ENCODE assay signal across 8 cellular contexts in the genomic region with DNA sequence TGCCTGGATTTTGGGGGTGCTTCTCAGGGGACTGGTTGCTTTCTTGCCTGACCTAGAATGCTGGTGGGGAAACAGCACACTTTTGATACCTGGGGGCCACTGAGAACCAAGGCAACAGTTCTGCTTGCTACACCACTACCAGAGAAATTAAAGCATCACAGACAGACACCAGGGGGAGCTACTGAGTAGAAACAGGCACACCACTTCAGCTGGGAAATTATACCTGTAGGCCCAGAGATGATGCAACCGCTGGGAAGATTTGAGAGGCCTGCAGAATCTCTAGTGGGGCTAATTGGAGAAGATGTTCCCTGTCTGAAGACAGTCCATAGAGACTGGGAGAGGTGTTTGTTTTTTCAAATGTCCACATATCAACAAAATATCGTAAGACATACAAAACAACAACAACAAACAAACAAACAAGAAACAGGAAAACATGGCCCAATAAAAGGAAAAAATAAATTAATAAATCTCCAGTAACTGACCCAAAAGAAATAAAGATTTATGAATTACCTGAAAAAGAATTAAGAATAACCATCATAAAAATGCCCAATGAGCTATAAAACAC.
A peak's percentile ranks its signal among the peaks of the same experiment; 100 is the strongest.
DNase-seq lines count a peak whose midpoint lies in the region; ATAC-seq, FAIRE-seq and TF ChIP-seq lines count a peak whose summit lies in the region.

No MANE protein-coding gene starts in this region.

- TF ChIP-seq POLR2A in body of pancreas (IDR thresholded peaks at IDR 0.05), result no peak

- H3K4me3 ChIP-seq in BJ (ENCODE audit: low read depth, low read length) (no peak overlapping the region), OCI-LY3 (ENCODE audit: low read length) (no peak overlapping the region), body of pancreas (no peak overlapping the region), kidney (ENCODE audit: low read length in 2 of 2) (no peak overlapping the region)
- H3K4me3 ChIP-seq in Jurkat, Clone E6-1 (ENCODE audit: low read length), result no peak overlapping the region

- H3K27ac ChIP-seq in OCI-LY3 (ENCODE audit: low read length) (no peak overlapping the region), body of pancreas (no peak overlapping the region), kidney (ENCODE audit: low read depth in 2 of 2, low read length in 2 of 2) (no peak overlapping the region)

- H3K27me3 ChIP-seq in BJ (ENCODE audit: control insufficient read depth, insufficient read depth, low read length) (no peaks in the 10 kb centered on the region), OCI-LY3 (ENCODE audit: low read depth, low read length) (0 out of 2 replicates have a peak, but pooled peaks cover 6% of the 10 kb centered on the region), body of pancreas (no peaks in the 10 kb centered on the region)

- H3K9me3 ChIP-seq in OCI-LY3 (ENCODE audit: insufficient read depth, low read length) (no peaks in the 10 kb centered on the region), body of pancreas (no peaks in the 10 kb centered on the region), kidney (ENCODE audit: control insufficient read depth in 1 of 2, low read length in 2 of 2) (no peaks in the 10 kb centered on the region)

- H3K9ac ChIP-seq in OCI-LY3 (ENCODE audit: low read length), result no peak overlapping the region
- H3K9ac ChIP-seq in kidney (ENCODE audit: low read length in 2 of 2), result no peak overlapping the region

- H3K4me2 ChIP-seq in OCI-LY3 (ENCODE audit: low read length), result 0 out of 2 replicates have a peak overlapping the region, but pooled peaks have one; percentile 23

- H3K36me3 ChIP-seq in BJ (ENCODE audit: control insufficient read depth, insufficient read depth, low read length) (no peaks in the 10 kb centered on the region), OCI-LY3 (replicated peaks; ENCODE audit: low read depth, low read length) (no peaks in the 10 kb centered on the region), body of pancreas (replicated peaks in 1 of 2; ENCODE audit: insufficient read depth in 1 of 2, low read depth in 2 of 2) (no peaks in the 10 kb centered on the region), kidney (ENCODE audit: control insufficient read depth in 1 of 2, insufficient read depth in 2 of 2, low read length in 2 of 2) (no peaks in the 10 kb centered on the region)

- 37 to 45% methylated on average over 2 of the region's 2 CpGs for WGBS in body of pancreas, 2 donors

- CTCF ChIA-PET in BJ (lab: Yijun Ruan, JAX), result interaction anchor here (0.6 to 14.7 kb wide), 18 partner anchors 9 to 423 kb away, joined by 3 to 145 read pairs (median 4); no protein-coding TSS in a partner anchor

- POLR2A ChIA-PET in BJ (lab: Charles Lee), result interaction anchor here (0.5 kb wide), 1 partner anchor 86 kb away, joined by 3 read pairs; no protein-coding TSS in a partner anchor

- no peaks in the 10 kb centered on the region for H4K20me1 ChIP-seq in OCI-LY3 (ENCODE audit: insufficient read depth, low read length)

- peaks cover 3% of the 10 kb centered on the region for H3K4me1 ChIP-seq in OCI-LY3 (ENCODE audit: low read length)
- no peaks in the 10 kb centered on the region for H3K4me1 ChIP-seq in body of pancreas
- no peaks in the 10 kb centered on the region for H3K4me1 ChIP-seq in kidney (ENCODE audit: control insufficient read depth in 1 of 2, insufficient read depth in 1 of 2, low read depth in 1 of 2, low read length in 2 of 2)

- ATAC-seq in body of pancreas, result peak; percentile 66

- TF ChIP-seq CTCF in BJ (IDR thresholded peaks at IDR 0.05; ENCODE audit: insufficient read depth, low read depth, low read length) (peak; percentile 82), OCI-LY3 (IDR thresholded peaks at IDR 0.05; ENCODE audit: low read depth, low read length) (peak; percentile 78), body of pancreas (IDR thresholded peaks at IDR 0.05) (peak; percentile 55 to 80 (median 65)), kidney (IDR thresholded peaks at IDR 0.05; ENCODE audit: borderline replicate concordance, extremely low read depth, insufficient read depth) (peak; percentile 75)

- DNase-seq in BJ (ENCODE audit: low read depth) (no peak), GM18507 (ENCODE audit: extremely low spot score, insufficient read length, low read depth) (peak; percentile 43), body of pancreas (peak; percentile 67 to 80 (median 72)), kidney (no peak), occipital lobe (lab: John Stamatoyannopoulos, UW) (no peak)
- DNase-seq in Jurkat, Clone E6-1 (ENCODE audit: low read depth, low spot score), result peak; percentile 57
- peak; percentile 69 for DNase-seq in stimulated activated CD8-positive, alpha-beta memory T cell treated with anti-CD3 and anti-CD28 coated beads, Interleukin-4, amount 100 ng/mL, for 48 hours

- no peaks in the 10 kb centered on the region for H3K79me2 ChIP-seq in OCI-LY3 (ENCODE audit: low read length)

- intact Hi-C loops in body of pancreas (cut with DNase I) (no loop called here), kidney (cut with DNase I) (no loop called here)

- 0 out of 2 replicates have a peak overlapping the region, but pooled peaks have one; percentile 7 for H2AFZ ChIP-seq in OCI-LY3 (ENCODE audit: low read depth, low read length)

- FAIRE-seq in GM18507 (lab: Jason Lieb, UNC) (peak; percentile 85), kidney (lab: Jason Lieb, UNC) (peak; percentile 37)

Comparison
In these comparisons a context has a peak if more than half of its experiments do, and no peak if none do; other contexts are left out.
1. DNase-seq: peak in GM18507 (single experiment), Jurkat, Clone E6-1 (single experiment), body of pancreas (4 of 4) and stimulated activated CD8-positive, alpha-beta memory T cell treated with anti-CD3 and anti-CD28 coated beads, Interleukin-4, amount 100 ng/mL, for 48 hours (single experiment); none in BJ (single experiment), kidney (single experiment) and occipital lobe (single experiment).
2. Peak in every context shown above with its lines, with median percentiles within 50 percentile points of each other: CTCF ChIP-seq.